In the genomic region with DNA sequence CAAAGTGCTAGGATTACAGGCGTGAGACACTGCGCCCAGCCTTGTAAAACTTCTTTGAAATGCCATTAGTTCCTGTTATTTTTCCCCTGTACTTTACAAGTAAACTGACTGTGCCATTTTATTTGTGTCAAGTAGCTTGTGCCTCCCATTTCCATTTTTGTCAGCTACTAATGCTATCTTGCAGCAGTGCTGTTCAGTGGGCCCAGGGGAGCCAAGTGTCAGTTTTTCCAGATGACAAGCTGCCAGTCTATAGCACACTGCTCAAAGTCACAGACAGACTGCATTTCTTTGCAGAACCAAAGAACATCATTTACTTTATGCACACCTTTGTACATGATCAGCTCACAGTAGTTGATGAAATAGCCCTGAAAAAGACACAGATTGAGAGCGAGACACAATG, we compare ENCODE assay signal across 15 cellular contexts.
DNase-seq lines count a peak whose midpoint lies in the region; ATAC-seq, FAIRE-seq and TF ChIP-seq lines count a peak whose summit lies in the region.
"Had no signal": no experiment of that assay in that cellular context is flagged by ENCODE, and none has a peak within 500 bp of the region (broad histone marks: within the 10 kb centered on the region; RNA-seq: fewer than 3 reads in every experiment).

No MANE protein-coding gene starts in this region.

- no peak overlapping the region for H3K4me2 ChIP-seq in astrocyte (ENCODE audit: low read length)

- H2AFZ ChIP-seq in astrocyte (ENCODE audit: low read depth, low read length): no peak overlapping the region

- no peaks in the 10 kb centered on the region for H3K4me1 Mint-ChIP-seq in astrocyte (ENCODE audit: low read depth, unreplicated experiment)

- H3K79me2 ChIP-seq in astrocyte (ENCODE audit: insufficient read depth, low read length): no peaks in the 10 kb centered on the region

- H3K27me3 ChIP-seq in left ventricle myocardium inferior (ENCODE audit: low read depth): no peaks in the 10 kb centered on the region
- no peaks in the 10 kb centered on the region for H3K27me3 ChIP-seq in astrocyte (ENCODE audit: insufficient read depth, low read length)
- no peaks in the 10 kb centered on the region for H3K27me3 ChIP-seq in testis

- ATAC-seq in left cardiac atrium (no peak), GM21390 (IDR thresholded peaks at IDR 0.05; ENCODE audit: unreplicated experiment) (no peak)

- no peak overlapping the region for H3K27ac Mint-ChIP-seq in astrocyte (ENCODE audit: unreplicated experiment)

- TF ChIP-seq POLR2A in testis (IDR thresholded peaks at IDR 0.05): no peak

- H3K36me3 ChIP-seq in left ventricle myocardium inferior (no peaks in the 10 kb centered on the region), astrocyte (ENCODE audit: insufficient read depth, low read length) (no peaks in the 10 kb centered on the region), testis (ENCODE audit: low read depth, missing control alignments) (no peaks in the 10 kb centered on the region)

- H3K27me3 Mint-ChIP-seq in astrocyte (ENCODE audit: low read depth, unreplicated experiment): no peaks in the 10 kb centered on the region

- peak; percentile 39 for FAIRE-seq in astrocyte (lab: Jason Lieb, UNC)

- no peak overlapping the region for H3K4me3 Mint-ChIP-seq in astrocyte (ENCODE audit: unreplicated experiment)

- DNase-seq in DMS153 (lab: John Stamatoyannopoulos, UW) (peak; percentile 22), DMS153 treated with DMSO at 0.1 percent for 48 hours (lab: John Stamatoyannopoulos, UW; ENCODE audit: unreplicated experiment) (no peak), left cardiac atrium (peak; percentile 26), left ventricle myocardium inferior (no peak), astrocyte (ENCODE audit: low read depth) (no peak), testis (no peak)
- no peak for DNase-seq in activated CD8-positive, alpha-beta memory T cell treated with anti-CD3 and anti-CD28 coated beads for 24 hours
- DNase-seq: C1 segment of cervical spinal cord, H7, IMR-90, Kasumi-1, NCI-H2029, NCI-H446 treated with DMSO at 0.1 percent for 48 hours had no signal

- no peaks in the 10 kb centered on the region for H3K36me3 Mint-ChIP-seq in astrocyte (ENCODE audit: low read depth, unreplicated experiment)

- H3K9ac ChIP-seq in astrocyte (ENCODE audit: low read length): no peak overlapping the region

- no peaks in the 10 kb centered on the region for H3K9me3 Mint-ChIP-seq in astrocyte (ENCODE audit: unreplicated experiment)

- no peaks in the 10 kb centered on the region for H4K20me1 ChIP-seq in astrocyte (ENCODE audit: insufficient read depth, low read length)

- H3K4me3 ChIP-seq in left ventricle myocardium inferior: no peak overlapping the region
- H3K4me3 ChIP-seq in astrocyte (ENCODE audit: insufficient read depth, low read depth, low read length): no peak overlapping the region
- no peak overlapping the region for H3K4me3 ChIP-seq in testis

- intact Hi-C loops in left cardiac atrium (cut with DNase I): no loop called here
- intact Hi-C loops in left ventricle myocardium inferior (cut with micrococcal nuclease): no loop called here
- intact Hi-C loops in testis (cut with DNase I; ENCODE audit: low total_unique reads): no loop called here

- H3K9me3 ChIP-seq in left ventricle myocardium inferior (replicated peaks) (no peaks in the 10 kb centered on the region), astrocyte (ENCODE audit: insufficient read depth, low read depth, low read length) (no peaks in the 10 kb centered on the region), testis (no peaks in the 10 kb centered on the region)

- H3K4me1 ChIP-seq in left ventricle myocardium inferior (no peaks in the 10 kb centered on the region), astrocyte (ENCODE audit: insufficient read depth, low read length) (no peaks in the 10 kb centered on the region), testis (no peaks in the 10 kb centered on the region)

- H3K27ac ChIP-seq in left ventricle myocardium inferior (replicated peaks) (no peak overlapping the region), astrocyte (ENCODE audit: low read depth, low read length) (no peak overlapping the region), testis (no peak overlapping the region)
- H3K27ac ChIP-seq: 22Rv1 had no signal

- 72 to 78% methylated on average over 3 of the region's 3 CpGs for WGBS in testis, 2 donors

- TF ChIP-seq CTCF in left ventricle myocardium inferior (IDR thresholded peaks at IDR 0.05; ENCODE audit: borderline replicate concordance) (no peak), astrocyte (IDR thresholded peaks at IDR 0.05; ENCODE audit: insufficient read depth, low read depth, low read length) (no peak), testis (IDR thresholded peaks at IDR 0.05) (no peak)

Comparison
In these comparisons a context has a peak if more than half of its experiments do, and no peak if none do; other contexts are left out.
1. DNase-seq: peak in DMS153 (single experiment) and left cardiac atrium (single experiment); none in DMS153 treated with DMSO at 0.1 percent for 48 hours (single experiment), left ventricle myocardium inferior (single experiment), astrocyte (single experiment), activated CD8-positive, alpha-beta memory T cell treated with anti-CD3 and anti-CD28 coated beads for 24 hours (single experiment) and testis (single experiment).